ENCODE assay signal across 9 cellular contexts in genomic region chr2:74555610-74556103, GRCh38. TPM values are rescaled to one million over a fixed set of nuclear protein-coding genes. Genes with fewer than 3 reads are reported as not detected.
DNase-seq lines count a peak whose midpoint lies in the region; ATAC-seq and TF ChIP-seq lines count a peak whose summit lies in the region.
"Had no signal": no experiment of that assay in that cellular context is flagged by ENCODE, and none has a peak within 500 bp of the region (broad histone marks: within the 10 kb centered on the region; RNA-seq: fewer than 3 reads in every experiment).

No MANE protein-coding gene starts in this region.

- H3K27ac Mint-ChIP-seq in CD4-positive, alpha-beta memory T cell = peak overlapping the region; percentile 2 to 98 (median 91)

- POLR2A ChIA-PET in CD4-positive, alpha-beta memory T cell (lab: Charles Lee; ENCODE audit: partially characterized antibody) = interaction anchor here (0.6 to 2.2 kb wide), 5 partner anchors 12 to 73 kb away, joined by 3 to 5 read pairs (median 3); partner anchors contain the start of genes AUP1, CCDC142, HTRA2 and TTC31

- ATAC-seq in GM19397 (IDR thresholded peaks at IDR 0.05; ENCODE audit: unreplicated experiment) = no peak

- H3K4me3 ChIP-seq in CD4-positive, alpha-beta memory T cell (ENCODE audit: low read length in 2 of 2) = peak overlapping the region; percentile 84 to 99
- H3K4me3 ChIP-seq in NT2/D1 (ENCODE audit: insufficient read length, low read depth) = peak overlapping the region; percentile 82
- H3K4me3 ChIP-seq in fibroblast of mammary gland (ENCODE audit: control insufficient read depth, low read depth, low read length) = peak overlapping the region; percentile 98
- peak overlapping the region; percentile 93 for H3K4me3 ChIP-seq in osteoblast (ENCODE audit: insufficient read depth, low read length)
- H3K4me3 ChIP-seq in MG63 = no peak overlapping the region

- no peaks in the 10 kb centered on the region for H3K27me3 ChIP-seq in CD4-positive, alpha-beta memory T cell (ENCODE audit: insufficient read depth, low read length)
- H3K27me3 ChIP-seq in NT2/D1 (ENCODE audit: insufficient read depth, insufficient read length) (peaks cover 31% of the 10 kb centered on the region), osteoblast (ENCODE audit: insufficient read depth, low read length) (no peaks in the 10 kb centered on the region), MG63 (no peaks in the 10 kb centered on the region)

- H2AFZ ChIP-seq in osteoblast (ENCODE audit: low read length) = no peak overlapping the region

- peaks cover 3% of the 10 kb centered on the region for H4K20me1 ChIP-seq in osteoblast (ENCODE audit: insufficient read depth, low read length)

- H3K4me2 ChIP-seq in osteoblast (ENCODE audit: insufficient read depth, low read length) = peak overlapping the region; percentile 91

- peak overlapping the region; percentile 64 for H3K27ac ChIP-seq in CD4-positive, alpha-beta memory T cell (ENCODE audit: low read depth, low read length)
- peak overlapping the region; percentile 93 for H3K27ac ChIP-seq in osteoblast (ENCODE audit: low read depth, low read length)

- peak overlapping the region; percentile 94 to 98 (median 96) for H3K4me3 Mint-ChIP-seq in CD4-positive, alpha-beta memory T cell

- H3K4me1 ChIP-seq in CD4-positive, alpha-beta memory T cell (ENCODE audit: insufficient read depth, low read length) = peaks cover 16% of the 10 kb centered on the region
- H3K4me1 ChIP-seq in NT2/D1 (ENCODE audit: insufficient read depth, insufficient read length) (peaks cover 12% of the 10 kb centered on the region), osteoblast (ENCODE audit: insufficient read depth, low read length) (peaks cover 64% of the 10 kb centered on the region)

- H3K9me3 ChIP-seq in CD4-positive, alpha-beta memory T cell (ENCODE audit: control insufficient read depth in 1 of 2, low read length in 2 of 2) = no peaks in the 10 kb centered on the region
- H3K9me3 ChIP-seq in NT2/D1 (ENCODE audit: insufficient read depth, low read length) (no peaks in the 10 kb centered on the region), osteoblast (ENCODE audit: low read depth, low read length) (no peaks in the 10 kb centered on the region), MG63 (no peaks in the 10 kb centered on the region)

- TF ChIP-seq CTCF in fibroblast of mammary gland (conservative IDR thresholded peaks at IDR 0.05; ENCODE audit: control insufficient read depth, insufficient read depth, low read depth, low read length) (no peak), osteoblast (IDR thresholded peaks at IDR 0.05; ENCODE audit: extremely low read depth, low read depth, low read length) (no peak)

- no peak for DNase-seq in CD4-positive, alpha-beta memory T cell
- DNase-seq in NT2/D1 (ENCODE audit: low read depth, low spot score) (no peak), fibroblast of mammary gland (ENCODE audit: low read depth) (no peak), osteoblast (ENCODE audit: insufficient read length, low spot score, missing footprints) (peak; percentile 53), NCI-H1048 (lab: John Stamatoyannopoulos, UW) (no peak), MG63 (no peak)
- DNase-seq in activated CD8-positive, alpha-beta memory T cell treated with anti-CD3 and anti-CD28 coated beads, Interleukin-2, amount 50 U/mL, for 48 hours = no peak

- H3K9me3 Mint-ChIP-seq in CD4-positive, alpha-beta memory T cell = peaks cover 0 to 2% (median 0%) of the 10 kb centered on the region in 8 donors

- H3K27me3 Mint-ChIP-seq in CD4-positive, alpha-beta memory T cell = peaks cover 0 to 18% of the 10 kb centered on the region in 2 donors

- intact Hi-C loops in CD4-positive, alpha-beta memory T cell (cut with micrococcal nuclease) = loop anchor here (1.0 to 10.0 kb wide), 3 partner anchors 48 to 161 kb away; partner anchors contain the start of genes CCDC142, PCGF1 and TTC31

- peaks cover 7 to 32% (median 19%) of the 10 kb centered on the region in 4 donors for H3K4me1 Mint-ChIP-seq in CD4-positive, alpha-beta memory T cell

- H3K36me3 ChIP-seq in CD4-positive, alpha-beta memory T cell (ENCODE audit: insufficient read depth, low read length) = no peaks in the 10 kb centered on the region
- H3K36me3 ChIP-seq in NT2/D1 (ENCODE audit: insufficient read depth, insufficient read length, low read length) (peaks cover 12% of the 10 kb centered on the region), osteoblast (ENCODE audit: insufficient read depth, low read length) (peaks cover 39% of the 10 kb centered on the region), MG63 (peaks cover 6% of the 10 kb centered on the region; the same call in 1 of the 2 replicates)

- CTCF ChIA-PET in CD4-positive, alpha-beta memory T cell (lab: Charles Lee; ENCODE audit: partially characterized antibody) = interaction anchor here (0.8 to 0.9 kb wide), 2 partner anchors 12 to 32 kb away, joined by 4 read pairs; no protein-coding TSS in a partner anchor

- peak overlapping the region; percentile 76 for H3K9ac ChIP-seq in NT2/D1 (ENCODE audit: insufficient read length, low read depth)

- peaks cover 0 to 20% of the 10 kb centered on the region in 2 donors for H3K36me3 Mint-ChIP-seq in CD4-positive, alpha-beta memory T cell

- H3K79me2 ChIP-seq in osteoblast (ENCODE audit: insufficient read depth, low read length) = peaks cover 66% of the 10 kb centered on the region

RNA-seq across cellular contexts. Expression of gene DOK1, which starts 1.1 kb away (rescaled TPM):
- total RNA-seq in CD4-positive, alpha-beta memory T cell = 10 to 100 TPM; 34.8 to 35.7 TPM
- 10 to 100 TPM; 14.2 to 26.8 TPM for polyA plus RNA-seq in CD4-positive, alpha-beta memory T cell
- total RNA-seq in osteoblast = 89.8 and 93.1 TPM in 2 replicates
- total RNA-seq in MG63 (2014; rRNA removed; shearing (Covaris generic); ENCODE audit: low replicate concordance) = 10.9 and 21.9 TPM in 2 replicates

RNA-seq across cellular contexts. Expression of gene LOXL3, which starts 1.9 kb away (rescaled TPM):
- total RNA-seq in CD4-positive, alpha-beta memory T cell = under 1 TPM; 0.25 to 0.32 TPM
- polyA plus RNA-seq in CD4-positive, alpha-beta memory T cell = not detected
- 64.8 and 97.4 TPM in 2 replicates for total RNA-seq in osteoblast
- 17.8 and 22.9 TPM in 2 replicates for total RNA-seq in MG63 (2014; rRNA removed; shearing (Covaris generic); ENCODE audit: low replicate concordance)

RNA-seq across cellular contexts. Expression of gene HTRA2, which starts 25.9 kb away (rescaled TPM):
- 10 to 100 TPM; 39.8 to 41.1 TPM for total RNA-seq in CD4-positive, alpha-beta memory T cell
- 10 to 100 TPM; 22.0 to 25.7 TPM for polyA plus RNA-seq in CD4-positive, alpha-beta memory T cell
- total RNA-seq in osteoblast = 51.8 and 53.6 TPM in 2 replicates
- total RNA-seq in MG63 (2014; rRNA removed; shearing (Covaris generic); ENCODE audit: low replicate concordance) = 49.9 and 53.9 TPM in 2 replicates

RNA-seq across cellular contexts. Expression of gene AUP1, which starts 26.2 kb away (rescaled TPM):
- total RNA-seq in CD4-positive, alpha-beta memory T cell = 100 to 1,000 TPM; 153 to 158 TPM
- polyA plus RNA-seq in CD4-positive, alpha-beta memory T cell = 100 to 1,000 TPM in 1 of 2 donors, 10 to 100 TPM in 1; 91.3 to 123 TPM
- total RNA-seq in osteoblast = 82.9 and 86.3 TPM in 2 replicates
- total RNA-seq in MG63 (2014; rRNA removed; shearing (Covaris generic); ENCODE audit: low replicate concordance) = 70.0 and 143 TPM in 2 replicates

RNA-seq across cellular contexts. Expression of gene DQX1, which starts 29.6 kb away (rescaled TPM):
- under 1 TPM; 0.35 to 0.44 TPM for total RNA-seq in CD4-positive, alpha-beta memory T cell
- polyA plus RNA-seq in CD4-positive, alpha-beta memory T cell = not detected
- not detected in 2 replicates for total RNA-seq in osteoblast
- total RNA-seq in MG63 (2014; rRNA removed; shearing (Covaris generic); ENCODE audit: low replicate concordance) = not detected in 2 replicates
- total RNA-seq: mesenteric fat pad had no signal

Comparison
In these comparisons a context has a peak if more than half of its experiments do, and no peak if none do; other contexts are left out.
1. RNA of gene LOXL3, which starts 1.9 kb away (total RNA-seq): 64.8 to 97.4 TPM in osteoblast and 17.8 to 22.9 TPM in MG63; 0.25 to 0.32 TPM in CD4-positive, alpha-beta memory T cell; every median in the first group is over 10 times any median in the second.